Comparison of ENCODE assay signal across 8 cellular contexts in the genomic region with DNA sequence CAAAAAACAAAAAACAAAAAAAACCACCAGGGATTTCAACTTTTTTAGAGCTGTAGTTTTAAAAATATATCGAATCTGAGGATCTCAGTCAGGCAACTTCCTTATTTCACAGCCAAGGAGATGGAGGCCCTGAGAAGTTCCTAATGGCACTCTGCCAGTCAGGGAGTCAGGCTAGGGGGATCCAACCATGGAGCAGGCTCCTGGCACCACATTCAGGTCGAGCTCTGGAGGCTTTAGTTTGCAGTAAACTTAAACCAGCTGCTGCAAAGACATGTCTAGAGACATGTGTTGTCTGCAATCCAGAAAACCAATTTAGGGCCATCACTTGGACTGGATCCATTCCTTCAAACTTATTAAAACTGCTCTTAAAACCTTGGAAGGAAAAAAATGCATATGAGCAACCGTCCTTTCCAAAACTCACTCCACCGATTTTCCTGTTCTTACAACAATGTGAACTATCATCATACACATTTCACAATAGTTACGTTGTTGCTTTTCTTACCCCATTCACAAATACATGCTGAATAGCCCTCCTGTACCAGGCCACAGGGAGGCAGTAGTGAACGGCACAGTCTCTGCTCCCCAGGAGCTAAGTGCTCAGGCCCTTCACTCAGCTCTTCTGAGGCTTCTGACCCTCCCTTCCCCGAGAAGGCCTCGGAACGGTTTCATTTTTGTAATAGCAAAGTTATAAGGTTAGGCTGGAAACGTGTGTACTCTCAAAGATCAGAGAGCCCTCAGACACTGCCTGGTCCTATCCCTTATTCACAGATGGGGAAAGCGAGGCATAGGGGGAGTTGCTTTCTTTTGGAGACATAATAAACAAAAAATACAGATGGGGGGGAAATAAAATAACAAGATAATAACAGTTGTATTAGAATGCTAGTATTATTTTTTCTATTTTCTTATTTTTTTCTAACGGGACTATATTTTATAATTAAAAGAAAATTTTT. TPM values are rescaled to one million over a fixed set of nuclear protein-coding genes. Genes with fewer than 3 reads are reported as not detected.
DNase-seq lines count a peak whose midpoint lies in the region; ATAC-seq, FAIRE-seq and TF ChIP-seq lines count a peak whose summit lies in the region.

No MANE protein-coding gene starts in this region.

- no peaks in the 10 kb centered on the region for H3K9me2 ChIP-seq in MM.1S (replicated peaks; ENCODE audit: insufficient read depth, low read length)

- no peaks in the 10 kb centered on the region for H4K20me1 ChIP-seq in MM.1S (ENCODE audit: insufficient read depth, low read length)

- no peak overlapping the region for H2AFZ ChIP-seq in MM.1S (ENCODE audit: low read length)

- no peak for TF ChIP-seq POLR2A in GM18505 (IDR thresholded peaks at IDR 0.05; ENCODE audit: borderline replicate concordance, extremely low read depth, insufficient read depth, insufficient read length)

- no peak overlapping the region for H3K4me3 ChIP-seq in MM.1S (ENCODE audit: low read length)
- no peak overlapping the region for H3K4me3 ChIP-seq in fibroblast of pulmonary artery (replicated peaks; ENCODE audit: low read depth, low read length)
- H3K4me3 ChIP-seq in pancreas, result no peak overlapping the region

- ATAC-seq in pancreas (peak in 3 of 4 donors; percentile 57 to 78 (median 61)), GM18505 (IDR thresholded peaks at IDR 0.05; ENCODE audit: unreplicated experiment) (no peak), HG03039 (IDR thresholded peaks at IDR 0.05; ENCODE audit: unreplicated experiment) (no peak)

- WGBS in pancreas, 2 donors, result 65 to 67% methylated on average over 12 of the region's 12 CpGs

- intact Hi-C loops in pancreas (cut with DNase I), result no loop called here

- H3K36me3 ChIP-seq in MM.1S (replicated peaks; ENCODE audit: insufficient read depth, low read length) (no peaks in the 10 kb centered on the region), pancreas (peaks cover 0 to 23% (median 0%) of the 10 kb centered on the region in 3 donors)

- peak overlapping the region; percentile 9; the same call in 1 of the 2 replicates for H3K9ac ChIP-seq in MM.1S (ENCODE audit: low read length)

- FAIRE-seq in pancreas (lab: Jason Lieb, UNC), result peak; percentile 29

- no peaks in the 10 kb centered on the region for H3K9me3 ChIP-seq in MM.1S (replicated peaks; ENCODE audit: insufficient read depth, low read length)
- no peaks in the 10 kb centered on the region for H3K9me3 ChIP-seq in pancreas

- H3K4me1 ChIP-seq in MM.1S (ENCODE audit: low read length), result peaks cover 10% of the 10 kb centered on the region
- H3K4me1 ChIP-seq in pancreas, result peaks cover 0 to 4% (median 0%) of the 10 kb centered on the region in 3 donors

- 0 out of 2 replicates have a peak, but pooled peaks cover 2% of the 10 kb centered on the region for H3F3A ChIP-seq in MM.1S (ENCODE audit: insufficient read depth, low read length)

- peak; percentile 33 for DNase-seq in GF-D8 (lab: John Stamatoyannopoulos, UW)
- DNase-seq in MM.1S, result peak; percentile 95
- peak; percentile 50 to 63 for DNase-seq in activated CD4-positive, alpha-beta T cell treated with anti-CD3 and anti-CD28 coated beads, Interleukin-2, amount 50 U/mL, for 48 hours
- peak; percentile 95 for DNase-seq in fibroblast of pulmonary artery (ENCODE audit: low read depth)
- no peak for DNase-seq in pancreas
- no peak for DNase-seq in T1000 (lab: John Stamatoyannopoulos, UW)

- H3K27me3 ChIP-seq in MM.1S (replicated peaks; ENCODE audit: insufficient read depth, low read length) (no peaks in the 10 kb centered on the region), pancreas (no peaks in the 10 kb centered on the region)

- peak overlapping the region; percentile 48 for H3K4me2 ChIP-seq in MM.1S (ENCODE audit: low read depth, low read length)

- no peaks in the 10 kb centered on the region for H3K79me2 ChIP-seq in MM.1S (ENCODE audit: low read length)

- H3K27ac ChIP-seq in MM.1S (ENCODE audit: low read length) (peak overlapping the region; percentile 30; the same call in 1 of the 2 replicates), pancreas (no peak overlapping the region)

- TF ChIP-seq CTCF in MM.1S (IDR thresholded peaks at IDR 0.05; ENCODE audit: low read length) (peak; percentile 95), fibroblast of pulmonary artery (IDR thresholded peaks at IDR 0.05; ENCODE audit: low read length, missing control alignments) (peak; percentile 96), pancreas (IDR thresholded peaks at IDR 0.05) (peak in 2 of 4 donors; percentile 13 to 14)

RNA-seq across cellular contexts. Expression of a gene that starts 20.1 kb away (rescaled TPM):
- total RNA-seq in pancreas, result 10 to 100 TPM; 10.4 to 20.4 (median 17.8) TPM
- polyA plus RNA-seq in pancreas, result 1 to 10 TPM; 6.9 TPM

RNA-seq across cellular contexts. Expression of a gene that starts 50.9 kb away (rescaled TPM):
- total RNA-seq in pancreas, result 10 to 100 TPM; 10.7 to 32.5 (median 14.6) TPM
- 10 to 100 TPM; 13.4 to 22.6 TPM for polyA plus RNA-seq in pancreas

Comparison
In these comparisons a context has a peak if more than half of its experiments do, and no peak if none do; other contexts are left out.
1. DNase-seq: peak in GF-D8 (single experiment), MM.1S (single experiment), activated CD4-positive, alpha-beta T cell treated with anti-CD3 and anti-CD28 coated beads, Interleukin-2, amount 50 U/mL, for 48 hours (2 of 2) and fibroblast of pulmonary artery (single experiment); none in pancreas (0 of 6) and T1000 (single experiment).
2. ATAC-seq: peak in pancreas (3 of 4); none in GM18505 (single experiment) and HG03039 (single experiment).